11 cellular contexts compared by ENCODE assay signal in the genomic region with DNA sequence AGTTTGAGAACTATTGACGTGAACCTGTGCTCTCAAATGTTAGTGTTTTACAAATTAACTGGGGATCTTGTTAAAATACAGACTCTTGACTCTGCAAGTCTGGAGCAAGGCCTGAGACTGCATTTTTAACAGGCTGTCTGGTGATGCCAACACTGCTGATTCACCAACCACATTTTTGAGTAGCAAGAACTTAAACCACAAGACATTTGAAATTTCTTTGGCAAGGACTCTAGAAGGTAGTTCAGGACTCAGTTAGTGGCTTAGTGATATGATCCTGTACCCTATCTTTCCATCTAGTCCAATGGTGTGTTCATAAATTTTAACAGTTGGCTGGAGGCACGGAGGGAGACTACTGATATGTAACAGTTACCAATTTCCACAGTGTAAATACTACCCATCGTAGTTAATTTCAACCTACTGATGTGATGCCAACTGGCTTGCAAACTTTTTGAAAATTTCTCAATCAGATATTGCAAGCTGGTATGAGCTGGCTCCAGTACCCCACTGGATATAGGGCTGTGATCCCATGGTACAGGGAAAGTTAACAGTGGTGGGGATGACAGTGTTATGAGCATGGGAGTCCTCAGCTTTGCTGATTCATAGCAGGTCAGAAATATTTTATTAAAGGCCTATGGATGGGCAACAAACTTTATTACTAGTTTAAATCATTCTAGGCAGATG.
DNase-seq lines count a peak whose midpoint lies in the region; ATAC-seq and TF ChIP-seq lines count a peak whose summit lies in the region.
"Had no signal": no experiment of that assay in that cellular context is flagged by ENCODE, and none has a peak within 500 bp of the region (broad histone marks: within the 10 kb centered on the region; RNA-seq: fewer than 3 reads in every experiment).

No MANE protein-coding gene starts in this region.

- H3K27ac ChIP-seq in foreskin keratinocyte (no peak overlapping the region), upper lobe of right lung (peak overlapping the region; percentile 72), right lobe of liver (no peak overlapping the region)
- H3K27ac ChIP-seq: gastroesophageal sphincter, WERI-Rb-1 had no signal

- TF ChIP-seq POLR2A in right lobe of liver (IDR thresholded peaks at IDR 0.05), result no peak

- ATAC-seq in activated naive CD4-positive, alpha-beta T cell treated with anti-CD3 and anti-CD28 coated beads, Interleukin-2, amount 50 U/mL, for 72 hours, result peak; percentile 38 to 54
- ATAC-seq in SK-N-SH treated with all-trans-retinoic acid at 6 μM for 48 hours (peak; percentile 91), foreskin keratinocyte (peak; percentile 83), upper lobe of right lung (peak; percentile 55), right lobe of liver (no peak), HG03095 (IDR thresholded peaks at IDR 0.05; ENCODE audit: unreplicated experiment) (no peak)
- ATAC-seq: gastroesophageal sphincter had no signal

- H3K36me3 Mint-ChIP-seq in activated naive CD4-positive, alpha-beta T cell treated with anti-CD3 and anti-CD28 coated beads, Interleukin-2, amount 50 U/mL, for 72 hours, result no peaks in the 10 kb centered on the region
- H3K36me3 Mint-ChIP-seq in activated naive CD4-positive, alpha-beta T cell treated with anti-CD3 and anti-CD28 coated beads for 36 hours (ENCODE audit: low read depth), result no peaks in the 10 kb centered on the region
- H3K36me3 Mint-ChIP-seq: CD4-positive, CD25-positive, alpha-beta regulatory T cell had no signal

- no peaks in the 10 kb centered on the region for H3K27me3 Mint-ChIP-seq in activated naive CD4-positive, alpha-beta T cell treated with anti-CD3 and anti-CD28 coated beads for 36 hours (ENCODE audit: low read depth)

- H3K9me3 Mint-ChIP-seq in activated naive CD4-positive, alpha-beta T cell treated with anti-CD3 and anti-CD28 coated beads, Interleukin-2, amount 50 U/mL, for 72 hours, result no peaks in the 10 kb centered on the region
- H3K9me3 Mint-ChIP-seq in activated naive CD4-positive, alpha-beta T cell treated with anti-CD3 and anti-CD28 coated beads for 36 hours, result peaks cover 2% of the 10 kb centered on the region
- H3K9me3 Mint-ChIP-seq: CD4-positive, CD25-positive, alpha-beta regulatory T cell had no signal

- H3K4me3 Mint-ChIP-seq in activated naive CD4-positive, alpha-beta T cell treated with anti-CD3 and anti-CD28 coated beads for 36 hours, result no peak overlapping the region
- H3K4me3 Mint-ChIP-seq: CD4-positive, CD25-positive, alpha-beta regulatory T cell had no signal

- H3K4me1 ChIP-seq in foreskin keratinocyte (peaks cover 19% of the 10 kb centered on the region), upper lobe of right lung (peaks cover 8% of the 10 kb centered on the region), right lobe of liver (no peaks in the 10 kb centered on the region)

- H3K27me3 ChIP-seq in foreskin keratinocyte, result no peaks in the 10 kb centered on the region
- no peaks in the 10 kb centered on the region for H3K27me3 ChIP-seq in upper lobe of right lung
- no peaks in the 10 kb centered on the region for H3K27me3 ChIP-seq in right lobe of liver
- H3K27me3 ChIP-seq: gastroesophageal sphincter had no signal

- no peak overlapping the region for H3K27ac Mint-ChIP-seq in activated naive CD4-positive, alpha-beta T cell treated with anti-CD3 and anti-CD28 coated beads, Interleukin-2, amount 50 U/mL, for 72 hours
- no peak overlapping the region for H3K27ac Mint-ChIP-seq in activated naive CD4-positive, alpha-beta T cell treated with anti-CD3 and anti-CD28 coated beads for 36 hours
- H3K27ac Mint-ChIP-seq: CD4-positive, CD25-positive, alpha-beta regulatory T cell had no signal

- H3K9me3 ChIP-seq in upper lobe of right lung (no peaks in the 10 kb centered on the region), right lobe of liver (no peaks in the 10 kb centered on the region)

- CTCF ChIA-PET in activated naive CD4-positive, alpha-beta T cell treated with anti-CD3 and anti-CD28 coated beads for 36 hours (lab: Charles Lee), result no interaction called here

- no peaks in the 10 kb centered on the region for H3K4me1 Mint-ChIP-seq in activated naive CD4-positive, alpha-beta T cell treated with anti-CD3 and anti-CD28 coated beads for 36 hours (ENCODE audit: low read depth)
- H3K4me1 Mint-ChIP-seq: CD4-positive, CD25-positive, alpha-beta regulatory T cell had no signal

- no peak for DNase-seq in activated naive CD4-positive, alpha-beta T cell treated with anti-CD3 and anti-CD28 coated beads, Interleukin-2, amount 50 U/mL, for 72 hours (ENCODE audit: low spot score in 2 of 2)
- DNase-seq in activated naive CD4-positive, alpha-beta T cell treated with anti-CD3 and anti-CD28 coated beads for 36 hours, result no peak
- DNase-seq in foreskin keratinocyte (peak; percentile 75 to 86), upper lobe of right lung (no peak), right lobe of liver (no peak), DMS53 treated with DMSO at 0.1 percent for 48 hours (lab: John Stamatoyannopoulos, UW; ENCODE audit: unreplicated experiment) (no peak)
- DNase-seq: WERI-Rb-1 had no signal

- TF ChIP-seq CTCF in foreskin keratinocyte (conservative IDR thresholded peaks at IDR 0.05) (no peak), upper lobe of right lung (IDR thresholded peaks at IDR 0.05) (no peak), right lobe of liver (IDR thresholded peaks at IDR 0.05) (no peak)

- H3K36me3 ChIP-seq in upper lobe of right lung (no peaks in the 10 kb centered on the region), right lobe of liver (no peaks in the 10 kb centered on the region)
- H3K36me3 ChIP-seq: gastroesophageal sphincter, WERI-Rb-1 had no signal

- intact Hi-C loops in activated naive CD4-positive, alpha-beta T cell treated with anti-CD3 and anti-CD28 coated beads for 36 hours (cut with micrococcal nuclease), result no loop called here
- intact Hi-C loops in upper lobe of right lung (cut with DNase I), result no loop called here
- intact Hi-C loops in right lobe of liver (cut with DNase I), result no loop called here

- WGBS in right lobe of liver (ENCODE audit: insufficient coverage, low coverage, low lambda C conversion rate, missing lambda C conversion rate), result 39% methylated on average over 3 of the region's 3 CpGs

- H3K4me3 ChIP-seq in upper lobe of right lung, result no peak overlapping the region
- H3K4me3 ChIP-seq in right lobe of liver, result no peak overlapping the region
- H3K4me3 ChIP-seq: gastroesophageal sphincter had no signal

TF ChIP-seq in SK-N-SH treated with all-trans-retinoic acid at 6 μM for 48 hours, 23 proteins besides CTCF, POLR2A, EP300 and RAD21:
- TF ChIP-seq, protein P1, sequence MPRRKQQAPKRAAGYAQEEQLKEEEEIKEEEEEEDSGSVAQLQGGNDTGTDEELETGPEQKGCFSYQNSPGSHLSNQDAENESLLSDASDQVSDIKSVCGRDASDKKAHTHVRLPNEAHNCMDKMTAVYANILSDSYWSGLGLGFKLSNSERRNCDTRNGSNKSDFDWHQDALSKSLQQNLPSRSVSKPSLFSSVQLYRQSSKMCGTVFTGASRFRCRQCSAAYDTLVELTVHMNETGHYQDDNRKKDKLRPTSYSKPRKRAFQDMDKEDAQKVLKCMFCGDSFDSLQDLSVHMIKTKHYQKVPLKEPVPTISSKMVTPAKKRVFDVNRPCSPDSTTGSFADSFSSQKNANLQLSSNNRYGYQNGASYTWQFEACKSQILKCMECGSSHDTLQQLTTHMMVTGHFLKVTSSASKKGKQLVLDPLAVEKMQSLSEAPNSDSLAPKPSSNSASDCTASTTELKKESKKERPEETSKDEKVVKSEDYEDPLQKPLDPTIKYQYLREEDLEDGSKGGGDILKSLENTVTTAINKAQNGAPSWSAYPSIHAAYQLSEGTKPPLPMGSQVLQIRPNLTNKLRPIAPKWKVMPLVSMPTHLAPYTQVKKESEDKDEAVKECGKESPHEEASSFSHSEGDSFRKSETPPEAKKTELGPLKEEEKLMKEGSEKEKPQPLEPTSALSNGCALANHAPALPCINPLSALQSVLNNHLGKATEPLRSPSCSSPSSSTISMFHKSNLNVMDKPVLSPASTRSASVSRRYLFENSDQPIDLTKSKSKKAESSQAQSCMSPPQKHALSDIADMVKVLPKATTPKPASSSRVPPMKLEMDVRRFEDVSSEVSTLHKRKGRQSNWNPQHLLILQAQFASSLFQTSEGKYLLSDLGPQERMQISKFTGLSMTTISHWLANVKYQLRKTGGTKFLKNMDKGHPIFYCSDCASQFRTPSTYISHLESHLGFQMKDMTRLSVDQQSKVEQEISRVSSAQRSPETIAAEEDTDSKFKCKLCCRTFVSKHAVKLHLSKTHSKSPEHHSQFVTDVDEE (CRISPR knock-in tag; IDR thresholded peaks at IDR 0.05), result no peak
- TF ChIP-seq ISL1 (CRISPR knock-in tag; IDR thresholded peaks at IDR 0.05), result peak; percentile 37; the same call in 1 of the 2 replicates

Comparison
In these comparisons a context has a peak if more than half of its experiments do, and no peak if none do; other contexts are left out.
1. ATAC-seq: peak in activated naive CD4-positive, alpha-beta T cell treated with anti-CD3 and anti-CD28 coated beads, Interleukin-2, amount 50 U/mL, for 72 hours (2 of 2), SK-N-SH treated with all-trans-retinoic acid at 6 μM for 48 hours (single experiment), foreskin keratinocyte (single experiment) and upper lobe of right lung (single experiment); none in right lobe of liver (0 of 4) and HG03095 (single experiment).
2. DNase-seq: peak in foreskin keratinocyte (2 of 2); none in activated naive CD4-positive, alpha-beta T cell treated with anti-CD3 and anti-CD28 coated beads, Interleukin-2, amount 50 U/mL, for 72 hours (0 of 2), activated naive CD4-positive, alpha-beta T cell treated with anti-CD3 and anti-CD28 coated beads for 36 hours (single experiment), upper lobe of right lung (single experiment), right lobe of liver (0 of 3) and DMS53 treated with DMSO at 0.1 percent for 48 hours (single experiment).